ENCODE assay signal across 18 cellular contexts in genomic region chr5:83467315-83468044, GRCh38. TPM values are rescaled to one million over a fixed set of nuclear protein-coding genes. Genes with fewer than 3 reads are reported as not detected.
DNase-seq lines count a peak whose midpoint lies in the region; ATAC-seq and TF ChIP-seq lines count a peak whose summit lies in the region.
"Had no signal": no experiment of that assay in that cellular context is flagged by ENCODE, and none has a peak within 500 bp of the region (broad histone marks: within the 10 kb centered on the region; RNA-seq: fewer than 3 reads in every experiment).

No MANE protein-coding gene starts in this region.

- H3K4me3 Mint-ChIP-seq in neural crest cell = peak overlapping the region; percentile 14
- H3K4me3 Mint-ChIP-seq: B cell; central memory CD8-positive, alpha-beta T cell had no signal

- H3K9me3 ChIP-seq in esophagus muscularis mucosa = no peaks in the 10 kb centered on the region

- peaks cover 2% of the 10 kb centered on the region for H3K9me3 Mint-ChIP-seq in neural crest cell

- no peak overlapping the region for H3K27ac ChIP-seq in C4-2B
- no peak overlapping the region for H3K27ac ChIP-seq in esophagus muscularis mucosa (replicated peaks in 1 of 4)
- H3K27ac ChIP-seq: RWPE1 had no signal

- H3K4me1 Mint-ChIP-seq in neural crest cell = peaks cover 39% of the 10 kb centered on the region

- H3K36me3 ChIP-seq in esophagus muscularis mucosa = no peaks in the 10 kb centered on the region

- DNase-seq in SK-N-DZ (ENCODE audit: low spot score) = peak; percentile 34
- peak; percentile 56 for DNase-seq in fibroblast of villous mesenchyme (ENCODE audit: low read depth)
- DNase-seq in neural crest cell (ENCODE audit: low read depth, low spot score) = no peak
- DNase-seq in UCSD-AML1 (lab: John Stamatoyannopoulos, UW; ENCODE audit: unreplicated experiment) = no peak
- DNase-seq in esophagus muscularis mucosa (ENCODE audit: extremely low spot score) = no peak
- no peak for DNase-seq in NCI-H446 treated with DMSO at 0.1 percent for 48 hours (lab: John Stamatoyannopoulos, UW)
- DNase-seq: activated CD8-positive, alpha-beta memory T cell treated with anti-CD3 and anti-CD28 coated beads for 24 hours; activated gamma-delta T cell treated with Interleukin-2 at 50 U/mL for 16 hours; DMS79; NCI-H1694; NCI-H69; stimulated activated naive CD4-positive, alpha-beta T cell had no signal

- peaks cover 0 to 45% (median 16%) of the 10 kb centered on the region in 4 donors for H3K27me3 ChIP-seq in esophagus muscularis mucosa

- peaks cover 3% of the 10 kb centered on the region for H3K27me3 Mint-ChIP-seq in neural crest cell (ENCODE audit: low read depth)

- H3K4me1 ChIP-seq in esophagus muscularis mucosa = peaks cover 5 to 19% (median 16%) of the 10 kb centered on the region in 4 donors

- 56% methylated on average over 9 of the region's 9 CpGs for WGBS in esophagus muscularis mucosa

- no peak for ATAC-seq in GM21528 (IDR thresholded peaks at IDR 0.05; ENCODE audit: low FRiP score, unreplicated experiment)
- ATAC-seq: HepG2 had no signal

- 0 out of 2 replicates have a peak, but pooled peaks have one; percentile 8 for TF ChIP-seq CTCF in C4-2B (conservative IDR thresholded peaks at IDR 0.05)
- TF ChIP-seq CTCF in fibroblast of villous mesenchyme (IDR thresholded peaks at IDR 0.05; ENCODE audit: insufficient read depth, low read depth, low read length) = peak; percentile 44
- no peak for TF ChIP-seq CTCF in neural crest cell (conservative IDR thresholded peaks at IDR 0.05)
- peak in 1 of 3 experiments; percentile 9 for TF ChIP-seq CTCF in esophagus muscularis mucosa (IDR thresholded peaks at IDR 0.05)

- no peak for TF ChIP-seq POLR2A in esophagus muscularis mucosa (IDR thresholded peaks at IDR 0.05; ENCODE audit: low read depth)

- H3K27ac Mint-ChIP-seq in neural crest cell (ENCODE audit: unreplicated experiment) = no peak overlapping the region
- H3K27ac Mint-ChIP-seq: B cell had no signal

- intact Hi-C loops in esophagus muscularis mucosa (cut with DNase I) = no loop called here

- H3K36me3 Mint-ChIP-seq in neural crest cell (ENCODE audit: low read depth) = peaks cover 6% of the 10 kb centered on the region

- no peak for TF ChIP-seq EP300 in esophagus muscularis mucosa (IDR thresholded peaks at IDR 0.05)

- H3K4me3 ChIP-seq in fibroblast of villous mesenchyme (ENCODE audit: low read depth, low read length) = no peak overlapping the region
- no peak overlapping the region for H3K4me3 ChIP-seq in esophagus muscularis mucosa

RNA-seq across cellular contexts. Expression of gene VCAN, which starts 4.1 kb away (rescaled TPM):
- polyA plus RNA-seq in SK-N-DZ (2014; cell fraction: cytosol; rRNA removed) = 37.9 and 48.4 TPM in 2 replicates
- 45.5 and 50.1 TPM in 2 replicates for polyA plus RNA-seq in SK-N-DZ (2014; cell fraction: nucleus; rRNA removed)
- total RNA-seq in fibroblast of villous mesenchyme (490 and 730 TPM in 2 replicates), neural crest cell (234 and 236 TPM in 2 replicates), esophagus muscularis mucosa (100 to 1,000 TPM in 1 of 4 donors, 10 to 100 TPM in 3; 66.9 to 117 (median 71.6) TPM)
- total RNA-seq: B cell had no signal

Comparison
In these comparisons a context has a peak if more than half of its experiments do, and no peak if none do; other contexts are left out.
1. DNase-seq: peak in SK-N-DZ (single experiment) and fibroblast of villous mesenchyme (single experiment); none in neural crest cell (single experiment), UCSD-AML1 (single experiment), esophagus muscularis mucosa (single experiment) and NCI-H446 treated with DMSO at 0.1 percent for 48 hours (single experiment).